In the genomic region with DNA sequence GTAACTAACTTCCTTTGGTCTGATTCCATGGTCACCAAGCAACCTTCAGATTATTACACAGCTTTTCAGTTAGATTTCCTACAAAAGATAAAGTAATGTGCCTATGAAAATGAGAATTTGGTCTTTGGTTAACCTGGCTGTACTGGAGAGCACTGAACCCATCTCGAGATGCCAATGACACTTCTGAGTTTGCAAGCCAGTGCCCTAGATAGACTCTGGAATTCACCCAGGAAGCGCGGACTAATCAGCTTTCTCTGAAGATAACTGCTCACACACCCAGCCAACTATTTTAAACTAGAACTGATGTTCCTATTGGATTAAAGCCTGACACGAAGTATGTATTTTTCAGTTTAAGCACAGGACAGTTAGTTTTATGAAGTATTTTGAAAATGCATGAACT, we compare ENCODE assay signal across 1 cellular context.
TF ChIP-seq lines count a peak whose summit lies in the region.

No MANE protein-coding gene starts in this region.

TF ChIP-seq in A549, 52 proteins besides CTCF, POLR2A, EP300 and RAD21 (continued from another document):
- TF ChIP-seq, protein P1, sequence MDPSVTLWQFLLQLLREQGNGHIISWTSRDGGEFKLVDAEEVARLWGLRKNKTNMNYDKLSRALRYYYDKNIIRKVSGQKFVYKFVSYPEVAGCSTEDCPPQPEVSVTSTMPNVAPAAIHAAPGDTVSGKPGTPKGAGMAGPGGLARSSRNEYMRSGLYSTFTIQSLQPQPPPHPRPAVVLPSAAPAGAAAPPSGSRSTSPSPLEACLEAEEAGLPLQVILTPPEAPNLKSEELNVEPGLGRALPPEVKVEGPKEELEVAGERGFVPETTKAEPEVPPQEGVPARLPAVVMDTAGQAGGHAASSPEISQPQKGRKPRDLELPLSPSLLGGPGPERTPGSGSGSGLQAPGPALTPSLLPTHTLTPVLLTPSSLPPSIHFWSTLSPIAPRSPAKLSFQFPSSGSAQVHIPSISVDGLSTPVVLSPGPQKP (IDR thresholded peaks at IDR 0.05; ENCODE audit: low read depth, low read length) = no peak
- TF ChIP-seq MYC (IDR thresholded peaks at IDR 0.05; ENCODE audit: borderline replicate concordance, low read length) = no peak
- TF ChIP-seq KDM1A (IDR thresholded peaks at IDR 0.05; ENCODE audit: low read depth) = no peak
- TF ChIP-seq EHMT2 (IDR thresholded peaks at IDR 0.05; ENCODE audit: low read depth) = no peak
- TF ChIP-seq ZFP36 (IDR thresholded peaks at IDR 0.05; ENCODE audit: borderline replicate concordance, partially characterized antibody) = no peak
- TF ChIP-seq BHLHE40 (IDR thresholded peaks at IDR 0.05; ENCODE audit: low read depth, low read length) = no peak
- TF ChIP-seq, protein P2, sequence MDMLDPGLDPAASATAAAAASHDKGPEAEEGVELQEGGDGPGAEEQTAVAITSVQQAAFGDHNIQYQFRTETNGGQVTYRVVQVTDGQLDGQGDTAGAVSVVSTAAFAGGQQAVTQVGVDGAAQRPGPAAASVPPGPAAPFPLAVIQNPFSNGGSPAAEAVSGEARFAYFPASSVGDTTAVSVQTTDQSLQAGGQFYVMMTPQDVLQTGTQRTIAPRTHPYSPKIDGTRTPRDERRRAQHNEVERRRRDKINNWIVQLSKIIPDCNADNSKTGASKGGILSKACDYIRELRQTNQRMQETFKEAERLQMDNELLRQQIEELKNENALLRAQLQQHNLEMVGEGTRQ (IDR thresholded peaks at IDR 0.05) = no peak
TF ChIP-seq in A549: peak in this region for 0.
